Comparison of ENCODE assay signal across 24 cellular contexts in the genomic region with DNA sequence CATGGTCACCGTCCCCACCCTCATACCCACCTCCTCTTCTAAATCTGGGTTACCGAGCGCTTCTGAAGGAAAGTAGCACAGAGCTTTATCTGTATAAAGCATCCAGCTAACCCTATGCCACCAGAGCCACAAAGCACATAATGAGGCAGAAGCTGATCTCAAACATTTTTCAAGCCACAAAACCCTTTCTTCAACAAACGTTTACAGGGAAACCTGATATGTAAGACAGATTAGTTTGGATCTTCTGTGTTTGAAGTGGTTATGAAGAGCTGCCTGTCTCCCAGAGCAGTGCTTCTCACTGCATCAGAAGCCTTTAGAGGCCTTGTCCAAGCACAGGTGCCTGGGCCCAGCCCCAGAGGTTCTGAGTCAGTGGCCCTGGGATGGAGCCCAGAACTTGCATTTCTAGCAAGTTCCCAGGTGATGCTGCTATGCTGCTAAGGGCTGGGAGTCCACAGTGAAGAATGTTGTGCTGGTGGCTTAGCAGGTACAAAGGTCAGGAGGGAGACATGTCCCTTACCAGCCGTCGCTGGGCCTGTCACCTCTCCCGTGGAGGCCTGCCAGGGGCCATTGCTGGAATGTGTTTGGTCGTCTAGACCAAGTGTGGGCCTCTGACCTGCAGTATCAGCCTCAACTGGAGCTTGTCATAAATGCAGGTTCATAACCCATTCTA.
DNase-seq lines count a peak whose midpoint lies in the region; ATAC-seq, FAIRE-seq and TF ChIP-seq lines count a peak whose summit lies in the region.
"Had no signal": no experiment of that assay in that cellular context is flagged by ENCODE, and none has a peak within 500 bp of the region (broad histone marks: within the 10 kb centered on the region; RNA-seq: fewer than 3 reads in every experiment).

No MANE protein-coding gene starts in this region.

- H3K27ac ChIP-seq in HEK293 (ENCODE audit: extremely low read depth, low read depth, low read length) (peak overlapping the region; percentile 44), body of pancreas (no peak overlapping the region), pancreas (no peak overlapping the region)
- H3K27ac ChIP-seq: SJSA1, transverse colon had no signal

- WGBS in body of pancreas, 2 donors, result 44 to 74% methylated on average over 5 to 8 of the region's 8 CpGs
- 38 to 48% methylated on average over 8 of the region's 8 CpGs for WGBS in pancreas, 2 donors

- no peaks in the 10 kb centered on the region for H3K36me3 ChIP-seq in HEK293 (ENCODE audit: control insufficient read depth in 2 of 2, insufficient read depth in 1 of 2, low read length in 2 of 2)
- H3K36me3 ChIP-seq in body of pancreas (replicated peaks in 1 of 2; ENCODE audit: insufficient read depth in 1 of 2, low read depth in 2 of 2), result no peaks in the 10 kb centered on the region
- H3K36me3 ChIP-seq in pancreas, result no peaks in the 10 kb centered on the region
- H3K36me3 ChIP-seq: SJSA1, transverse colon had no signal

- no peak for FAIRE-seq in pancreas (lab: Jason Lieb, UNC)
- FAIRE-seq in D721Med (lab: Jason Lieb, UNC), result no peak
- FAIRE-seq: endometrium, frontal cortex, GM19239 had no signal

- H3K4me3 ChIP-seq in HEK293 (ENCODE audit: low read depth, low read length), result no peak overlapping the region
- H3K4me3 ChIP-seq in body of pancreas, result no peak overlapping the region
- H3K4me3 ChIP-seq in pancreas, result no peak overlapping the region
- H3K4me3 ChIP-seq: SJSA1, smooth muscle cell, transverse colon had no signal

- no peaks in the 10 kb centered on the region for H3K27me3 ChIP-seq in body of pancreas
- H3K27me3 ChIP-seq in pancreas, result no peaks in the 10 kb centered on the region
- H3K27me3 ChIP-seq: SJSA1, transverse colon had no signal

- no peaks in the 10 kb centered on the region for H3K9me3 ChIP-seq in HEK293 (ENCODE audit: control insufficient read depth, insufficient read depth, low read depth, low read length)
- H3K9me3 ChIP-seq in body of pancreas, result no peaks in the 10 kb centered on the region
- H3K9me3 ChIP-seq in pancreas, result no peaks in the 10 kb centered on the region
- H3K9me3 ChIP-seq: SJSA1, transverse colon had no signal

- POLR2A ChIA-PET in HEK293 (lab: Yijun Ruan, JAX), result no interaction called here

- CTCF ChIA-PET in HEK293 (lab: Yijun Ruan, JAX), result no interaction called here

- ATAC-seq in body of pancreas, result peak; percentile 75
- peak; percentile 72 to 90 (median 81) for ATAC-seq in pancreas
- ATAC-seq: naive thymus-derived CD4-positive, alpha-beta T cell had no signal

- TF ChIP-seq POLR2A in body of pancreas (IDR thresholded peaks at IDR 0.05), result no peak

- H3K4me1 ChIP-seq in HEK293 (ENCODE audit: control insufficient read depth, insufficient read depth, low read length) (peaks cover 24% of the 10 kb centered on the region), body of pancreas (peaks cover 26% of the 10 kb centered on the region), pancreas (peaks cover 6 to 10% (median 7%) of the 10 kb centered on the region in 3 donors)
- H3K4me1 ChIP-seq: SJSA1, transverse colon had no signal

- no peak for TF ChIP-seq CTCF in HEK293 (tag by site-specific recombination; IDR thresholded peaks at IDR 0.05)
- no peak for TF ChIP-seq CTCF in body of pancreas (IDR thresholded peaks at IDR 0.05)
- no peak for TF ChIP-seq CTCF in pancreas (IDR thresholded peaks at IDR 0.05)
- TF ChIP-seq CTCF in D721Med (IDR thresholded peaks at IDR 0.05; ENCODE audit: insufficient read depth, missing control alignments), result no peak

- DNase-seq in LoVo (ENCODE audit: low spot score) (peak; percentile 53), body of pancreas (peak; percentile 32 to 55 (median 52)), pancreas (peak in 5 of 6 donors; percentile 27 to 66 (median 54)), OCI-M2 (lab: John Stamatoyannopoulos, UW; ENCODE audit: unreplicated experiment) (no peak), D721Med (ENCODE audit: insufficient read length, low spot score) (no peak)
- DNase-seq in stimulated activated CD4-positive, alpha-beta T cell treated with anti-CD3 and anti-CD28 coated beads, Interleukin-2, amount 100 ng/mL, for 24 hours, result no peak
- DNase-seq: activated gamma-delta T cell treated with Interleukin-2 at 50 U/mL for 16 hours; activated T-cell treated with anti-CD3 and anti-CD28 coated beads, Interleukin-2, amount 50 U/mL, for 1 hour; DMS79 treated with DMSO at 0.1 percent for 48 hours; H9; KG1; naive thymus-derived CD4-positive, alpha-beta T cell; NCI-H146; NCI-H226; nucleus accumbens; stimulated activated CD4-positive, alpha-beta T cell treated with anti-CD3 and anti-CD28 coated beads, Interleukin-1b, Interleukin-23, amount 100 ng/mL, for 48 hours; T-helper 1 cell; transverse colon had no signal

- intact Hi-C loops in body of pancreas (cut with DNase I), result no loop called here
- intact Hi-C loops in pancreas (cut with DNase I), result no loop called here

TF ChIP-seq in HEK293, 187 proteins besides CTCF, POLR2A, EP300 and RAD21:
- TF ChIP-seq ZNF843 (tag by site-specific recombination; IDR thresholded peaks at IDR 0.05), result peak; percentile 73
- no peak for TF ChIP-seq ZNF548 (tag by site-specific recombination; IDR thresholded peaks at IDR 0.05)
- TF ChIP-seq ZNF580 (tag by site-specific recombination; IDR thresholded peaks at IDR 0.05), result peak; percentile 68; the same call in 1 of the 2 replicates
- no peak for TF ChIP-seq ZNF621 (tag by site-specific recombination; IDR thresholded peaks at IDR 0.05)
- TF ChIP-seq ZBTB44 (tag by site-specific recombination; IDR thresholded peaks at IDR 0.05), result peak; percentile 24; the same call in 1 of the 2 replicates
- peak; percentile 40; the same call in 1 of the 2 replicates for TF ChIP-seq FEZF1 (tag by site-specific recombination; IDR thresholded peaks at IDR 0.05)
- TF ChIP-seq ZNF211 (tag by site-specific recombination; IDR thresholded peaks at IDR 0.05; ENCODE audit: low read depth), result no peak
- TF ChIP-seq, protein P1, sequence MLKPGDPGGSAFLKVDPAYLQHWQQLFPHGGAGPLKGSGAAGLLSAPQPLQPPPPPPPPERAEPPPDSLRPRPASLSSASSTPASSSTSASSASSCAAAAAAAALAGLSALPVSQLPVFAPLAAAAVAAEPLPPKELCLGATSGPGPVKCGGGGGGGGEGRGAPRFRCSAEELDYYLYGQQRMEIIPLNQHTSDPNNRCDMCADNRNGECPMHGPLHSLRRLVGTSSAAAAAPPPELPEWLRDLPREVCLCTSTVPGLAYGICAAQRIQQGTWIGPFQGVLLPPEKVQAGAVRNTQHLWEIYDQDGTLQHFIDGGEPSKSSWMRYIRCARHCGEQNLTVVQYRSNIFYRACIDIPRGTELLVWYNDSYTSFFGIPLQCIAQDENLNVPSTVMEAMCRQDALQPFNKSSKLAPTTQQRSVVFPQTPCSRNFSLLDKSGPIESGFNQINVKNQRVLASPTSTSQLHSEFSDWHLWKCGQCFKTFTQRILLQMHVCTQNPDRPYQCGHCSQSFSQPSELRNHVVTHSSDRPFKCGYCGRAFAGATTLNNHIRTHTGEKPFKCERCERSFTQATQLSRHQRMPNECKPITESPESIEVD (tag by site-specific recombination; IDR thresholded peaks at IDR 0.05), result peak; percentile 39; the same call in 1 of the 2 replicates
- TF ChIP-seq MEIS1 (CRISPR knock-in tag; IDR thresholded peaks at IDR 0.05; ENCODE audit: borderline replicate concordance), result no peak
- peak; percentile 36; the same call in 1 of the 2 replicates for TF ChIP-seq TCF7L2 (IDR thresholded peaks at IDR 0.05; ENCODE audit: borderline replicate concordance, low read depth, low read length)
- TF ChIP-seq ZNF366 (tag by site-specific recombination; conservative IDR thresholded peaks at IDR 0.05), result peak; percentile 52; the same call in 1 of the 2 replicates
- no peak for TF ChIP-seq ZNF266 (tag by site-specific recombination; IDR thresholded peaks at IDR 0.05; ENCODE audit: low read depth)
- TF ChIP-seq, protein P2, sequence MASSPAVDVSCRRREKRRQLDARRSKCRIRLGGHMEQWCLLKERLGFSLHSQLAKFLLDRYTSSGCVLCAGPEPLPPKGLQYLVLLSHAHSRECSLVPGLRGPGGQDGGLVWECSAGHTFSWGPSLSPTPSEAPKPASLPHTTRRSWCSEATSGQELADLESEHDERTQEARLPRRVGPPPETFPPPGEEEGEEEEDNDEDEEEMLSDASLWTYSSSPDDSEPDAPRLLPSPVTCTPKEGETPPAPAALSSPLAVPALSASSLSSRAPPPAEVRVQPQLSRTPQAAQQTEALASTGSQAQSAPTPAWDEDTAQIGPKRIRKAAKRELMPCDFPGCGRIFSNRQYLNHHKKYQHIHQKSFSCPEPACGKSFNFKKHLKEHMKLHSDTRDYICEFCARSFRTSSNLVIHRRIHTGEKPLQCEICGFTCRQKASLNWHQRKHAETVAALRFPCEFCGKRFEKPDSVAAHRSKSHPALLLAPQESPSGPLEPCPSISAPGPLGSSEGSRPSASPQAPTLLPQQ (tag by site-specific recombination; IDR thresholded peaks at IDR 0.05), result 0 out of 2 replicates have a peak, but pooled peaks have one; percentile 18
- TF ChIP-seq OVOL3 (tag by site-specific recombination; IDR thresholded peaks at IDR 0.05), result peak; percentile 74; the same call in 1 of the 2 replicates
- TF ChIP-seq ZXDB (tag by site-specific recombination; IDR thresholded peaks at IDR 0.05), result peak; percentile 50
- TF ChIP-seq OSR2 (tag by site-specific recombination; IDR thresholded peaks at IDR 0.05), result peak; percentile 98

Comparison
In these comparisons a context has a peak if more than half of its experiments do, and no peak if none do; other contexts are left out.
1. DNase-seq: peak in LoVo (single experiment), body of pancreas (4 of 4) and pancreas (5 of 6); none in stimulated activated CD4-positive, alpha-beta T cell treated with anti-CD3 and anti-CD28 coated beads, Interleukin-2, amount 100 ng/mL, for 24 hours (0 of 2), OCI-M2 (single experiment) and D721Med (single experiment).